ENCODE assay signal across 34 cellular contexts in the genomic region with DNA sequence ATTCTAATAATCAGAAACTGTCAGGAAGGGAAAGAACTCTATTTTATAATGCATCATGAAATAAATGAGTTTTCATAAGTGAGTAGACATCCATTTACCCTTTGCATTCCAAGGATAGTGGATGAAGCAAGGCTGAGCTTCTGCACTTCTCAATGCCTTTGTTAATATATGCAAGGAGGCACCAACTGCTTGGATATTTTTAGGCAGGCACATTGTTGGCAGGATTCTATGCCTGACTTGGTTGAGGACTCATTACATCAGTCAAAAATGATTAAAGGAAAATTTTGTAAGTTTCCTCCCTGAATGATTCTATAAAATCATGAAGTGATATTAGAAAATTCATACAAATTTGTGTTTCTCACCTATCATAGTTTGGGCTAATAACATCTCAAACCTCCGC.
"Had no signal": no experiment of that assay in that cellular context is flagged by ENCODE, and none has a peak within 500 bp of the region (broad histone marks: within the 10 kb centered on the region; RNA-seq: fewer than 3 reads in every experiment).

No MANE protein-coding gene starts in this region.

- H3K27me3 ChIP-seq: MG63 had no signal

- DNase-seq: Karpas-422, Kasumi-1, MG63, MM.1S, MV-4-11, NCI-H1048, NCI-H1092, NCI-H1092 treated with DMSO at 0.1 percent for 48 hours, NCI-H1105, NCI-H1105 treated with DMSO at 0.1 percent for 48 hours, NCI-H1417, NCI-H1417 treated with DMSO at 0.1 percent for 48 hours, NCI-H1436, NCI-H1436 treated with DMSO at 0.1 percent for 48 hours, NCI-H146, NCI-H1694, NCI-H1694 treated with DMSO at 0.1 percent for 48 hours, NCI-H187, NCI-H187 treated with DMSO at 0.1 percent for 48 hours, NCI-H1930, NCI-H2029, NCI-H2029 treated with DMSO at 0.1 percent for 48 hours, NCI-H2081, NCI-H2081 treated with DMSO at 0.1 percent for 48 hours, NCI-H2107, NCI-H2171, NCI-H2171 treated with DMSO at 0.1 percent for 48 hours, NCI-H2227 treated with DMSO at 0.1 percent for 48 hours, NCI-H226, NCI-H345, NCI-H446, NCI-H446 treated with DMSO at 0.1 percent for 48 hours, NCI-H510A had no signal

- H3K36me3 ChIP-seq: MG63 had no signal

- H3K27ac ChIP-seq: KMS-11 had no signal

- H3K9me3 ChIP-seq: MG63 had no signal

- H3K4me3 ChIP-seq: MG63 had no signal

- H3K9ac ChIP-seq: KMS-11 had no signal

- H3K4me2 ChIP-seq: KMS-11 had no signal
